In genomic region chr14:90856128-90856527, GRCh38 we compare ENCODE assay signal across 5 cellular contexts. TPM values are rescaled to one million over a fixed set of nuclear protein-coding genes. Genes with fewer than 3 reads are reported as not detected.
DNase-seq lines count a peak whose midpoint lies in the region; ATAC-seq, FAIRE-seq and TF ChIP-seq lines count a peak whose summit lies in the region.
"Not testable (repeated sequence)": the region's sequence is repeated elsewhere in the genome, so short reads cannot be mapped to it uniquely, and the experiment has no call there.

No MANE protein-coding gene starts in this region.

- not testable (repeated sequence) for H3K9me3 ChIP-seq in GM12878 (replicated peaks; ENCODE audit: control insufficient read depth, insufficient read depth, low read length)

- TF ChIP-seq EP300 in GM12878 (IDR thresholded peaks at IDR 0.05; ENCODE audit: borderline replicate concordance in 1 of 2, control insufficient read depth in 1 of 2, low read depth in 2 of 2, low read length in 2 of 2): not testable (repeated sequence)

- H2AFZ ChIP-seq in GM12878 (ENCODE audit: control insufficient read depth, low read depth, low read length): not testable (repeated sequence)

- not testable (repeated sequence) for H3K9me3 Mint-ChIP-seq in naive B cell

- CTCF ChIA-PET in GM12878 (lab: Yijun Ruan, JAX): not testable (repeated sequence)

- WGBS in GM12878 (ENCODE audit: insufficient coverage, insufficient replicate concordance, low lambda C conversion rate, missing lambda C conversion rate): 43% methylated on average over 6 of the region's 7 CpGs

- not testable (repeated sequence) for TF ChIP-seq RAD21 in GM12878 (IDR thresholded peaks at IDR 0.05; ENCODE audit: insufficient read depth, low read depth, low read length)

- H3K4me2 ChIP-seq in GM12878 (ENCODE audit: control insufficient read depth, insufficient read depth): not testable (repeated sequence)

- in situ Hi-C loops in GM12878 (cut with MboI): not testable (repeated sequence)

- not testable (repeated sequence) for DNase-seq in GM12891 (ENCODE audit: insufficient read length, low spot score); H54 (ENCODE audit: insufficient read length, low spot score); GM12878 (ENCODE audit: low read depth, low spot score)
- DNase-seq in NAMALWA (ENCODE audit: low spot score) (peak; percentile 23), naive B cell (peak; percentile 33)

- not testable (repeated sequence) for H3K4me3 ChIP-seq in GM12878

- peaks cover 4 to 12% (median 7%) of the 10 kb centered on the region in 3 donors for H3K4me1 Mint-ChIP-seq in naive B cell

- intact Hi-C loops in GM12878 (cut with micrococcal nuclease; ENCODE audit: unreplicated experiment): not testable (repeated sequence)

- not testable (repeated sequence) for H3K27ac ChIP-seq in GM12878 (ENCODE audit: control insufficient read depth, insufficient read depth)

- H3K9ac ChIP-seq in GM12878 (ENCODE audit: control insufficient read depth, insufficient read depth, low read length): not testable (repeated sequence)

- H3K27me3 Mint-ChIP-seq in naive B cell: not testable (repeated sequence)

- TF ChIP-seq CTCF in GM12878 (IDR thresholded peaks at IDR 0.05 in 2 of 3, conservative IDR thresholded peaks at IDR 0.05 in 1 of 3; ENCODE audit: control insufficient read depth in 2 of 3, extremely low read depth in 1 of 3, insufficient read depth in 1 of 3, low read depth in 3 of 3, low read length in 3 of 3): not testable (repeated sequence)

- not testable (repeated sequence) for TF ChIP-seq POLR2A in GM12891 (IDR thresholded peaks at IDR 0.05; ENCODE audit: low read depth, low read length); H54 (IDR thresholded peaks at IDR 0.05; ENCODE audit: low read depth, low read length); GM12878 (IDR thresholded peaks at IDR 0.05; ENCODE audit: low read depth, low read length)

- SMC1A ChIA-PET in GM12878 (lab: Charles Lee; ENCODE audit: uncharacterized antibody, unreplicated experiment): interaction anchor here (0.7 to 1.3 kb wide), 3 partner anchors 8 to 317 kb away, joined by 3 read pairs; no protein-coding TSS in a partner anchor

- not testable (repeated sequence) for BruUV-seq in GM12878 (replicated peaks; lab: Mats Ljungman, UMichigan)

- RAD21 ChIA-PET in GM12878 (lab: Charles Lee; ENCODE audit: unreplicated experiment): not testable (repeated sequence)

- ATAC-seq in GM12878 (peak; percentile 54; the same call in 2 of the 3 replicates), naive B cell (ENCODE audit: low read depth in 2 of 2) (peak; percentile 98 to 99)

- not testable (repeated sequence) for H3K4me1 ChIP-seq in GM12878 (ENCODE audit: control insufficient read depth, insufficient read depth, low read length)

- H3K4me3 Mint-ChIP-seq in naive B cell: peak overlapping the region in 1 of 8 donors; percentile 15

- not testable (repeated sequence) for H4K20me1 ChIP-seq in GM12878 (ENCODE audit: control insufficient read depth, insufficient read depth)

- not testable (repeated sequence) for H3K27me3 ChIP-seq in GM12878 (replicated peaks in 1 of 2; ENCODE audit: control insufficient read depth in 2 of 2, insufficient read depth in 2 of 2, low read length in 1 of 2)

- H3K36me3 ChIP-seq in GM12878 (ENCODE audit: control insufficient read depth in 2 of 2, insufficient read depth in 2 of 2, low read length in 1 of 2): not testable (repeated sequence)

- FAIRE-seq in GM12891 (lab: Jason Lieb, UNC); GM12878 (lab: Jason Lieb, UNC): not testable (repeated sequence)
- peak; percentile 69 for FAIRE-seq in H54 (lab: Jason Lieb, UNC)

- not testable (repeated sequence) for H3K36me3 Mint-ChIP-seq in naive B cell

- POLR2A ChIA-PET in GM12878 (lab: Charles Lee): not testable (repeated sequence)

- H3K79me2 ChIP-seq in GM12878 (ENCODE audit: control insufficient read depth, insufficient read depth, low read length): not testable (repeated sequence)

- peak overlapping the region in 1 of 6 donors; percentile 70 for H3K27ac Mint-ChIP-seq in naive B cell

TF ChIP-seq in GM12891, 5 proteins besides CTCF, POLR2A, EP300 and RAD21:
- peak; percentile 31; the same call in 1 of the 2 replicates for TF ChIP-seq SPI1 (IDR thresholded peaks at IDR 0.05; ENCODE audit: low read depth, low read length)

RNA-seq across cellular contexts. Expression of gene TTC7B, which starts 39.9 kb away (rescaled TPM):
- not detected for polyA plus RNA-seq in GM12891 (2012; ENCODE audit: low read depth, missing spikeins)
- 1.1 TPM in 2 replicates for total RNA-seq in GM12878 (2013; cell fraction: nucleolus; rRNA removed)
- total RNA-seq in GM12878 (2014; rRNA removed): 1.1 TPM in 1 of 2 replicates, not detected in the other
- total RNA-seq in GM12878 (2014; rRNA removed; fragmentation: Illumina TruSeq; extraction: Trizol): 0.31 and 0.37 TPM in 2 replicates
- total RNA-seq in GM12878 (2021): 0.54 and 0.66 TPM in 2 replicates
- not detected for polyA plus RNA-seq in GM12878 (2011; ENCODE audit: low read depth)
- 0.06 and 0.20 TPM in 2 replicates for polyA plus RNA-seq in GM12878 (2011; rRNA removed)
- polyA plus RNA-seq in GM12878 (2011; cell fraction: cytosol; rRNA removed): 0.23 and 0.43 TPM in 2 replicates
- 0.01 and 0.57 TPM in 2 replicates for polyA plus RNA-seq in GM12878 (2011; cell fraction: nucleus; rRNA removed)
- 0.03 and 0.52 TPM in 2 replicates for polyA plus RNA-seq in GM12878 (2012)
- 0.13 and 0.31 TPM in 2 replicates for polyA plus RNA-seq in GM12878 (2014; fragmentation: Illumina TruSeq; extraction: Trizol)
- polyA plus RNA-seq in GM12878 (2014; fragmentation: Nextera tagmentation; extraction: Ambion mirVana): under 1 TPM in 1 of 2 experiments, not detected in 1; 0.03 TPM
- 0.12 and 0.47 TPM in 2 replicates for polyA plus RNA-seq in GM12878 (2014; rRNA removed)
- polyA plus RNA-seq in GM12878 (2016; fragmentation: Nextera tagmentation; extraction: Ambion mirVana): under 1 TPM in 1 of 2 experiments, not detected in 1; under 0.01 TPM
- polyA minus RNA-seq in GM12878 (2011; rRNA and poly(A)+ RNA removed): under 0.01 and 0.31 TPM in 2 replicates
- polyA minus RNA-seq in GM12878 (2011; cell fraction: cytosol; rRNA and poly(A)+ RNA removed): 0.10 TPM in 1 of 2 replicates, not detected in the other
- polyA minus RNA-seq in GM12878 (2011; cell fraction: nucleus; rRNA and poly(A)+ RNA removed): 0.10 and 0.48 TPM in 2 replicates
- polyA plus RNA-seq in naive B cell (ENCODE audit: low read depth in 6 of 6): 1 to 10 TPM in 1 of 6 donors, under 1 TPM in 1, not detected in 4; 0.39 to 1.2 TPM
